Comparison of ENCODE assay signal across 10 cellular contexts in genomic region chr1:224623310-224623714, GRCh38. TPM values are rescaled to one million over a fixed set of nuclear protein-coding genes. Genes with fewer than 3 reads are reported as not detected.
A peak's percentile ranks its signal among the peaks of the same experiment; 100 is the strongest.
DNase-seq lines count a peak whose midpoint lies in the region; ATAC-seq and TF ChIP-seq lines count a peak whose summit lies in the region.
"Had no signal": no experiment of that assay in that cellular context is flagged by ENCODE, and none has a peak within 500 bp of the region (broad histone marks: within the 10 kb centered on the region; RNA-seq: fewer than 3 reads in every experiment).

No MANE protein-coding gene starts in this region.

- H3K79me2 ChIP-seq in DND-41 (ENCODE audit: insufficient read depth, low read length) = peaks cover 54% of the 10 kb centered on the region

- peak overlapping the region; percentile 39 for H3K9ac ChIP-seq in DND-41 (ENCODE audit: low read depth, low read length)

- H3K27me3 ChIP-seq in DND-41 (ENCODE audit: insufficient read depth, low read length, poor library complexity) = no peaks in the 10 kb centered on the region

- peak overlapping the region in 1 of 2 experiments; percentile 14; a peak in 1 of 4 replicates for H3K4me3 ChIP-seq in DND-41 (ENCODE audit: low read depth in 1 of 2, low read length in 2 of 2)

- peaks cover 16% of the 10 kb centered on the region for H4K20me1 ChIP-seq in DND-41 (ENCODE audit: insufficient read depth, low read length)

- DNase-seq in DND-41 (peak; percentile 32), LHCN-M2 (ENCODE audit: low read depth) (peak; percentile 78), myocyte (ENCODE audit: low read depth) (peak; percentile 40), COLO668 (lab: John Stamatoyannopoulos, UW; ENCODE audit: unreplicated experiment) (no peak), NCI-H2171 (lab: John Stamatoyannopoulos, UW) (no peak)
- no peak for DNase-seq in activated naive CD4-positive, alpha-beta T cell treated with anti-CD3 and anti-CD28 coated beads, Interleukin-2, amount 50 U/mL, for 72 hours (ENCODE audit: low spot score in 2 of 2)
- DNase-seq: NCI-H748 treated with DMSO at 0.1 percent for 48 hours, retina had no signal

- H3K27ac ChIP-seq in DND-41 (ENCODE audit: low read length) = peak overlapping the region; percentile 88

- peak overlapping the region; percentile 59 to 75 for H3K27ac Mint-ChIP-seq in activated naive CD4-positive, alpha-beta T cell treated with anti-CD3 and anti-CD28 coated beads, Interleukin-2, amount 50 U/mL, for 72 hours

- H2AFZ ChIP-seq in DND-41 (ENCODE audit: low read depth, low read length) = no peak overlapping the region

- peaks cover 10 to 19% of the 10 kb centered on the region in 2 donors for H3K36me3 Mint-ChIP-seq in activated naive CD4-positive, alpha-beta T cell treated with anti-CD3 and anti-CD28 coated beads, Interleukin-2, amount 50 U/mL, for 72 hours

- peak overlapping the region; percentile 65 for H3K4me2 ChIP-seq in DND-41 (ENCODE audit: insufficient read depth, low read length)

- peaks cover 61% of the 10 kb centered on the region for H3K4me1 ChIP-seq in DND-41 (ENCODE audit: insufficient read depth, low read length)

- H3K9me3 ChIP-seq in DND-41 (ENCODE audit: insufficient read depth, low read length, severe bottlenecking) = peaks cover 4% of the 10 kb centered on the region

- H3K9me3 Mint-ChIP-seq in activated naive CD4-positive, alpha-beta T cell treated with anti-CD3 and anti-CD28 coated beads, Interleukin-2, amount 50 U/mL, for 72 hours = peaks cover 10 to 11% of the 10 kb centered on the region in 2 donors

- H3K36me3 ChIP-seq in DND-41 (ENCODE audit: insufficient read depth, low read length) = peaks cover 17% of the 10 kb centered on the region

- no peak for TF ChIP-seq CTCF in DND-41 (IDR thresholded peaks at IDR 0.05; ENCODE audit: borderline replicate concordance, extremely low read depth, low read length, poor library complexity, severe bottlenecking)

- ATAC-seq in DND-41 (ENCODE audit: insufficient read depth, low read depth) (peak; percentile 24), HG03095 (IDR thresholded peaks at IDR 0.05; ENCODE audit: unreplicated experiment) (no peak), HG02885 (IDR thresholded peaks at IDR 0.05; ENCODE audit: poor library complexity, unreplicated experiment) (no peak)
- ATAC-seq in activated naive CD4-positive, alpha-beta T cell treated with anti-CD3 and anti-CD28 coated beads, Interleukin-2, amount 50 U/mL, for 72 hours = peak; percentile 30 to 52

RNA-seq across cellular contexts. Expression of gene CNIH3, which starts 7.2 kb away (rescaled TPM):
- 6.2 and 13.4 TPM in 2 replicates for total RNA-seq in LHCN-M2 (2014; rRNA removed)
- polyA plus RNA-seq in LHCN-M2 (2012) = 1.9 TPM
- 1 to 10 TPM; 1.1 to 1.8 TPM for total RNA-seq in activated naive CD4-positive, alpha-beta T cell treated with anti-CD3 and anti-CD28 coated beads, Interleukin-2, amount 50 U/mL, for 72 hours
- total RNA-seq in myocyte = 6.3 and 14.7 TPM in 2 replicates
- 6.9 TPM for polyA plus RNA-seq in myocyte (2012)

Comparison
In these comparisons a context has a peak if more than half of its experiments do, and no peak if none do; other contexts are left out.
1. ATAC-seq: peak in DND-41 (single experiment) and activated naive CD4-positive, alpha-beta T cell treated with anti-CD3 and anti-CD28 coated beads, Interleukin-2, amount 50 U/mL, for 72 hours (2 of 2); none in HG03095 (single experiment) and HG02885 (single experiment).
2. DNase-seq: peak in DND-41 (single experiment), LHCN-M2 (single experiment) and myocyte (single experiment); none in activated naive CD4-positive, alpha-beta T cell treated with anti-CD3 and anti-CD28 coated beads, Interleukin-2, amount 50 U/mL, for 72 hours (0 of 2), COLO668 (single experiment) and NCI-H2171 (single experiment).